ENCODE assay signal across 8 cellular contexts in the genomic region with DNA sequence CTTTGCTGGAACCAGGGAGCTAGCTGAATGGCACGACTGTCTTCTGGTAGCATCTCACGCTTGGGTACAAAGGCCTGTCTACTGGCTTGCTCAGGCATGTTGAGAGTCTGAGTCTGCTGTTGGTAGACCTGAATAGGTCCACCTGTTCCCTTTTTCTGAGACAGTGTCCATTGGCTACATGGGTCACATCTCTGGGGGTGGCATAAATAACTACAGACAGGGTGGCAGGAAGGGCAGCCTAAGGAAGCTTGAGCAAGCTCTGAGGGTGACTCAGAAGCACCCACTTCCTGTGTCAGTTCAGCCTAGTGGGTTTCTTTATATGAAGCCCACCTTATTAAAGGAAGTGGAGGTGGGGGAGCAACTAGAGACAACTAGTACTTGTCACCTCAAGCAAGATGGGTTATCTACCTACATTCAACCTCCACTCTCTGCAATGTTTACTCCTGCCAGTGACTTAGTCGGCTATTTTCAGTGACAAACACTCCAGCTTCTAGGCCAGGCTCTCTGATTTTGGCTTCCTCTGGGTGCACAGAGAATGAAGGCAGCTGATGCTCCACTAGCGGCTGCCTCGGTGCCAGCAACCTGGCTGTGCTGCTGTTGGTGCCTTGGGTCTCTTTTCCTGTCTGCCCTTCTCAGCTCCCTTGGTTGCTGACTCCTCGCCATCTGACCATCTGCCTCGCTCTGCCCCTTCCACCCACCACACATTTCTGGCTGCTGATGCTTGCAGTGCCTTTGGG. TPM values are rescaled to one million over a fixed set of nuclear protein-coding genes. Genes with fewer than 3 reads are reported as not detected.
DNase-seq lines count a peak whose midpoint lies in the region; ATAC-seq and TF ChIP-seq lines count a peak whose summit lies in the region.

No MANE protein-coding gene starts in this region.

- no peak overlapping the region for H3K4me3 Mint-ChIP-seq in activated naive CD4-positive, alpha-beta T cell treated with anti-CD3 and anti-CD28 coated beads, Interleukin-2, amount 10 ng/mL, durations not matched to agents 7 days and 5 days
- H3K4me3 Mint-ChIP-seq in activated B cell treated with CpG ODN at 0.5 μM for 24 hours = peak overlapping the region; percentile 16

- H3K27ac ChIP-seq in epithelial cell of prostate (peak overlapping the region; percentile 9), substantia nigra (ENCODE audit: low read depth, low read length, poor library complexity, severe bottlenecking) (peak overlapping the region; percentile 0), gastroesophageal sphincter (no peak overlapping the region)

- H3K4me1 Mint-ChIP-seq in activated naive CD4-positive, alpha-beta T cell treated with anti-CD3 and anti-CD28 coated beads, Interleukin-2, amount 10 ng/mL, durations not matched to agents 7 days and 5 days = peaks cover 73% of the 10 kb centered on the region
- peaks cover 41% of the 10 kb centered on the region for H3K4me1 Mint-ChIP-seq in activated B cell treated with CpG ODN at 0.5 μM for 24 hours

- H3K36me3 Mint-ChIP-seq in activated naive CD4-positive, alpha-beta T cell treated with anti-CD3 and anti-CD28 coated beads, Interleukin-2, amount 10 ng/mL, durations not matched to agents 7 days and 5 days = no peaks in the 10 kb centered on the region
- no peaks in the 10 kb centered on the region for H3K36me3 Mint-ChIP-seq in activated B cell treated with CpG ODN at 0.5 μM for 24 hours (ENCODE audit: low read depth)

- TF ChIP-seq CTCF in activated B cell treated with CpG ODN at 0.5 μM for 24 hours (IDR thresholded peaks at IDR 0.05) (no peak), gastroesophageal sphincter (IDR thresholded peaks at IDR 0.05) (no peak)

- H3K27ac Mint-ChIP-seq in activated naive CD4-positive, alpha-beta T cell treated with anti-CD3 and anti-CD28 coated beads, Interleukin-2, amount 10 ng/mL, durations not matched to agents 7 days and 5 days = peak overlapping the region; percentile 90
- peak overlapping the region; percentile 60 for H3K27ac Mint-ChIP-seq in activated B cell treated with CpG ODN at 0.5 μM for 24 hours

- no peaks in the 10 kb centered on the region for H3K27me3 ChIP-seq in gastroesophageal sphincter

- H3K4me3 ChIP-seq in gastroesophageal sphincter = no peak overlapping the region

- no peaks in the 10 kb centered on the region for H3K27me3 Mint-ChIP-seq in activated naive CD4-positive, alpha-beta T cell treated with anti-CD3 and anti-CD28 coated beads, Interleukin-2, amount 10 ng/mL, durations not matched to agents 7 days and 5 days
- no peaks in the 10 kb centered on the region for H3K27me3 Mint-ChIP-seq in activated B cell treated with CpG ODN at 0.5 μM for 24 hours

- POLR2A ChIA-PET in activated B cell treated with CpG ODN at 0.5 μM for 24 hours (lab: Charles Lee) = interaction anchor here (0.6 to 1.0 kb wide), 3 partner anchors 9 to 526 kb away, joined by 4 to 6 read pairs (median 6); partner anchors contain the start of gene TCAF1

- TF ChIP-seq EP300 in gastroesophageal sphincter (IDR thresholded peaks at IDR 0.05) = no peak

- peak; percentile 55 for DNase-seq in activated naive CD4-positive, alpha-beta T cell treated with anti-CD3 and anti-CD28 coated beads, Interleukin-2, amount 10 ng/mL, durations not matched to agents 7 days and 5 days
- no peak for DNase-seq in activated naive CD4-positive, alpha-beta T cell treated with anti-CD3 and anti-CD28 coated beads, Interleukin-2, amount 50 U/mL, for 16 hours
- DNase-seq in activated B cell treated with CpG ODN at 0.5 μM for 24 hours = no peak
- DNase-seq in epithelial cell of prostate (ENCODE audit: low read depth, low spot score) = no peak
- peak in 6 of 49 donors; percentile 21 to 53 (median 44) for DNase-seq in substantia nigra (lab: John Stamatoyannopoulos, UW)
- no peak for DNase-seq in DMS79 treated with DMSO at 0.1 percent for 48 hours (lab: John Stamatoyannopoulos, UW)
- no peak for DNase-seq in NCI-H2196 treated with DMSO at 0.1 percent for 48 hours (lab: John Stamatoyannopoulos, UW; ENCODE audit: unreplicated experiment)

- peaks cover 0 to 23% (median 5%) of the 10 kb centered on the region in 3 donors for H3K4me1 ChIP-seq in gastroesophageal sphincter

- ATAC-seq in activated B cell treated with CpG ODN at 0.5 μM for 24 hours (ENCODE audit: low read depth) = peak; percentile 43
- ATAC-seq in gastroesophageal sphincter = no peak

- H3K36me3 ChIP-seq in gastroesophageal sphincter = no peaks in the 10 kb centered on the region

- intact Hi-C loops in activated B cell treated with CpG ODN at 0.5 μM for 24 hours (cut with micrococcal nuclease) = no loop called here

- no peak for TF ChIP-seq POLR2A in gastroesophageal sphincter (IDR thresholded peaks at IDR 0.05)

- CTCF ChIA-PET in activated naive CD4-positive, alpha-beta T cell treated with anti-CD3 and anti-CD28 coated beads, Interleukin-2, amount 10 ng/mL, durations not matched to agents 7 days and 5 days (lab: Charles Lee) = interaction anchor here (0.8 to 2.3 kb wide), 9 partner anchors 9 to 135 kb away, joined by 3 to 9 read pairs (median 5); no protein-coding TSS in a partner anchor
- CTCF ChIA-PET in activated B cell treated with CpG ODN at 0.5 μM for 24 hours (lab: Charles Lee) = interaction anchor here (0.7 to 1.2 kb wide), 3 partner anchors 41 to 353 kb away, joined by 3 to 5 read pairs (median 4); no protein-coding TSS in a partner anchor

- H3K9me3 Mint-ChIP-seq in activated naive CD4-positive, alpha-beta T cell treated with anti-CD3 and anti-CD28 coated beads, Interleukin-2, amount 10 ng/mL, durations not matched to agents 7 days and 5 days = no peaks in the 10 kb centered on the region
- no peaks in the 10 kb centered on the region for H3K9me3 Mint-ChIP-seq in activated B cell treated with CpG ODN at 0.5 μM for 24 hours

- no peaks in the 10 kb centered on the region for H3K9me3 ChIP-seq in gastroesophageal sphincter

- WGBS in gastroesophageal sphincter (ENCODE audit: low coverage in 1 of 2), 2 donors = 80% methylated on average over 2 to 5 of the region's 7 CpGs

RNA-seq across cellular contexts. Expression of gene ZYX, which starts 5.7 kb away (rescaled TPM):
- 87.5 and 101 TPM in 2 replicates for total RNA-seq in activated B cell treated with CpG ODN at 0.5 μM for 24 hours
- 100 to 1,000 TPM; 111 to 389 (median 146) TPM for total RNA-seq in gastroesophageal sphincter

RNA-seq across cellular contexts. Expression of gene FAM131B, which starts 13.0 kb away (rescaled TPM):
- total RNA-seq in activated B cell treated with CpG ODN at 0.5 μM for 24 hours (not detected in 2 replicates), gastroesophageal sphincter (1 to 10 TPM in 2 of 4 donors, under 1 TPM in 2; 0.31 to 2.4 (median 1.2) TPM)

RNA-seq across cellular contexts. Expression of gene EPHA1, which starts 33.2 kb away (rescaled TPM):
- total RNA-seq in activated B cell treated with CpG ODN at 0.5 μM for 24 hours = not detected in 2 replicates
- 1 to 10 TPM in 1 of 4 donors, under 1 TPM in 1, not detected in 2; 0.78 to 2.5 TPM for total RNA-seq in gastroesophageal sphincter

RNA-seq across cellular contexts. Expression of gene CLCN1, which starts 59.6 kb away (rescaled TPM):
- total RNA-seq in activated B cell treated with CpG ODN at 0.5 μM for 24 hours = not detected in 2 replicates
- total RNA-seq in gastroesophageal sphincter = not detected

Comparison
In these comparisons a context has a peak if more than half of its experiments do, and no peak if none do; other contexts are left out.
1. H3K27ac ChIP-seq: peak in epithelial cell of prostate (single experiment) and substantia nigra (single experiment); none in gastroesophageal sphincter (0 of 4).